In genomic region chr2:104844813-104845551, GRCh38 we compare ENCODE assay signal across 11 cellular contexts. TPM values are rescaled to one million over a fixed set of nuclear protein-coding genes. Genes with fewer than 3 reads are reported as not detected.
DNase-seq lines count a peak whose midpoint lies in the region; ATAC-seq and TF ChIP-seq lines count a peak whose summit lies in the region.
"Had no signal": no experiment of that assay in that cellular context is flagged by ENCODE, and none has a peak within 500 bp of the region (broad histone marks: within the 10 kb centered on the region; RNA-seq: fewer than 3 reads in every experiment).

No MANE protein-coding gene starts in this region.

- H3K4me3 Mint-ChIP-seq in activated CD8-positive, alpha-beta memory T cell treated with anti-CD3 and anti-CD28 coated beads, Interleukin-2, amount 10 ng/mL, durations not matched to agents 7 days and 5 days: no peak overlapping the region
- H3K4me3 Mint-ChIP-seq in activated B cell treated with CpG ODN at 0.5 μM for 24 hours: no peak overlapping the region
- H3K4me3 Mint-ChIP-seq in immature natural killer cell: peak overlapping the region in 4 of 5 donors; percentile 7 to 59 (median 26)
- peak overlapping the region; percentile 35 to 58 for H3K4me3 Mint-ChIP-seq in stimulated activated naive B cell treated with anti-CD40 and anti-IgM and Interleukin-4, amounts not matched to agents 10 μg/mL and 1 μg/mL and 100 μg/mL, for 72 hours

- peaks cover 81% of the 10 kb centered on the region for H3K27me3 Mint-ChIP-seq in activated CD8-positive, alpha-beta memory T cell treated with anti-CD3 and anti-CD28 coated beads, Interleukin-2, amount 10 ng/mL, durations not matched to agents 7 days and 5 days
- H3K27me3 Mint-ChIP-seq in activated B cell treated with CpG ODN at 0.5 μM for 24 hours: peaks cover 70% of the 10 kb centered on the region
- peaks cover 34 to 58% (median 55%) of the 10 kb centered on the region in 3 donors for H3K27me3 Mint-ChIP-seq in immature natural killer cell (ENCODE audit: low read depth in 3 of 3)
- H3K27me3 Mint-ChIP-seq in stimulated activated naive B cell treated with anti-CD40 and anti-IgM and Interleukin-4, amounts not matched to agents 10 μg/mL and 1 μg/mL and 100 μg/mL, for 72 hours: peaks cover 67 to 83% of the 10 kb centered on the region in 2 donors

- no peak for ATAC-seq in activated CD8-positive, alpha-beta memory T cell treated with anti-CD3 and anti-CD28 coated beads, Interleukin-2, amount 10 ng/mL, durations not matched to agents 7 days and 5 days
- ATAC-seq in activated B cell treated with CpG ODN at 0.5 μM for 24 hours (ENCODE audit: low read depth) (no peak), HG02852 (IDR thresholded peaks at IDR 0.05; ENCODE audit: unreplicated experiment) (no peak), HG03439 (IDR thresholded peaks at IDR 0.05; ENCODE audit: unreplicated experiment) (no peak)
- ATAC-seq in stimulated activated naive B cell treated with anti-CD40 and anti-IgM and Interleukin-4, amounts not matched to agents 10 μg/mL and 1 μg/mL and 100 μg/mL, for 72 hours (replicated peaks): no peak

- H3K27ac Mint-ChIP-seq in activated CD8-positive, alpha-beta memory T cell treated with anti-CD3 and anti-CD28 coated beads, Interleukin-2, amount 10 ng/mL, durations not matched to agents 7 days and 5 days: peak overlapping the region; percentile 33
- H3K27ac Mint-ChIP-seq in activated B cell treated with CpG ODN at 0.5 μM for 24 hours (peak overlapping the region; percentile 7), immature natural killer cell (no peak overlapping the region)
- peak overlapping the region; percentile 81 for H3K27ac Mint-ChIP-seq in stimulated activated naive B cell treated with anti-CD40 and anti-IgM and Interleukin-4, amounts not matched to agents 10 μg/mL and 1 μg/mL and 100 μg/mL, for 72 hours

- CTCF ChIA-PET in activated CD8-positive, alpha-beta memory T cell treated with anti-CD3 and anti-CD28 coated beads, Interleukin-2, amount 10 ng/mL, durations not matched to agents 7 days and 5 days (lab: Charles Lee): interaction anchor here (1.0 kb wide), 1 partner anchor 31 kb away, joined by 3 read pairs; no protein-coding TSS in a partner anchor
- CTCF ChIA-PET in activated B cell treated with CpG ODN at 0.5 μM for 24 hours (lab: Charles Lee): no interaction called here

- no peaks in the 10 kb centered on the region for H3K9me3 Mint-ChIP-seq in activated CD8-positive, alpha-beta memory T cell treated with anti-CD3 and anti-CD28 coated beads, Interleukin-2, amount 10 ng/mL, durations not matched to agents 7 days and 5 days (ENCODE audit: low read depth)
- H3K9me3 Mint-ChIP-seq in activated B cell treated with CpG ODN at 0.5 μM for 24 hours (peaks cover 3% of the 10 kb centered on the region), immature natural killer cell (peaks cover 0 to 2% (median 0%) of the 10 kb centered on the region in 6 donors)
- H3K9me3 Mint-ChIP-seq in stimulated activated naive B cell treated with anti-CD40 and anti-IgM and Interleukin-4, amounts not matched to agents 10 μg/mL and 1 μg/mL and 100 μg/mL, for 72 hours: peaks cover 0 to 3% of the 10 kb centered on the region in 2 donors

- intact Hi-C loops in activated B cell treated with CpG ODN at 0.5 μM for 24 hours (cut with micrococcal nuclease): loop anchor here (5.0 kb wide), 1 partner anchor 888 kb away; no protein-coding TSS in a partner anchor

- POLR2A ChIA-PET in activated B cell treated with CpG ODN at 0.5 μM for 24 hours (lab: Charles Lee): no interaction called here

- H3K4me1 Mint-ChIP-seq in activated CD8-positive, alpha-beta memory T cell treated with anti-CD3 and anti-CD28 coated beads, Interleukin-2, amount 10 ng/mL, durations not matched to agents 7 days and 5 days: peaks cover 5% of the 10 kb centered on the region
- H3K4me1 Mint-ChIP-seq in activated B cell treated with CpG ODN at 0.5 μM for 24 hours (peaks cover 11% of the 10 kb centered on the region), immature natural killer cell (peaks cover 11 to 14% of the 10 kb centered on the region in 2 donors)
- peaks cover 18 to 25% of the 10 kb centered on the region in 2 donors for H3K4me1 Mint-ChIP-seq in stimulated activated naive B cell treated with anti-CD40 and anti-IgM and Interleukin-4, amounts not matched to agents 10 μg/mL and 1 μg/mL and 100 μg/mL, for 72 hours

- no peak for DNase-seq in activated CD8-positive, alpha-beta memory T cell treated with anti-CD3 and anti-CD28 coated beads, Interleukin-2, amount 10 ng/mL, durations not matched to agents 7 days and 5 days
- DNase-seq in activated CD8-positive, alpha-beta memory T cell treated with anti-CD3 and anti-CD28 coated beads for 24 hours: no peak
- DNase-seq in activated B cell treated with CpG ODN at 0.5 μM for 24 hours (no peak), immature natural killer cell (no peak), RKO (ENCODE audit: low spot score) (no peak)
- DNase-seq in stimulated activated naive B cell treated with anti-CD40 and anti-IgM and Interleukin-4, amounts not matched to agents 10 μg/mL and 1 μg/mL and 100 μg/mL, for 72 hours: no peak
- DNase-seq: Calu3 had no signal

- H3K36me3 Mint-ChIP-seq in activated CD8-positive, alpha-beta memory T cell treated with anti-CD3 and anti-CD28 coated beads, Interleukin-2, amount 10 ng/mL, durations not matched to agents 7 days and 5 days: peaks cover 7% of the 10 kb centered on the region
- no peaks in the 10 kb centered on the region for H3K36me3 Mint-ChIP-seq in activated B cell treated with CpG ODN at 0.5 μM for 24 hours (ENCODE audit: low read depth)
- peaks cover 0 to 4% (median 3%) of the 10 kb centered on the region in 3 donors for H3K36me3 Mint-ChIP-seq in immature natural killer cell
- H3K36me3 Mint-ChIP-seq in stimulated activated naive B cell treated with anti-CD40 and anti-IgM and Interleukin-4, amounts not matched to agents 10 μg/mL and 1 μg/mL and 100 μg/mL, for 72 hours: peaks cover 2 to 9% of the 10 kb centered on the region in 2 donors

- no peak for TF ChIP-seq CTCF in activated B cell treated with CpG ODN at 0.5 μM for 24 hours (IDR thresholded peaks at IDR 0.05)

RNA-seq across cellular contexts. Expression of gene POU3F3, which starts 8.9 kb away (rescaled TPM):
- total RNA-seq in activated CD8-positive, alpha-beta memory T cell treated with anti-CD3 and anti-CD28 coated beads, Interleukin-2, amount 10 ng/mL, durations not matched to agents 7 days and 5 days: not detected
- not detected in 2 replicates for total RNA-seq in activated B cell treated with CpG ODN at 0.5 μM for 24 hours
- polyA plus RNA-seq in immature natural killer cell: not detected
- total RNA-seq: Calu3, HT-29 had no signal
- polyA plus RNA-seq: lung had no signal

Comparison
In these comparisons a context has a peak if more than half of its experiments do, and no peak if none do; other contexts are left out.
1. H3K27ac Mint-ChIP-seq: peak in activated CD8-positive, alpha-beta memory T cell treated with anti-CD3 and anti-CD28 coated beads, Interleukin-2, amount 10 ng/mL, durations not matched to agents 7 days and 5 days (single experiment), activated B cell treated with CpG ODN at 0.5 μM for 24 hours (single experiment) and stimulated activated naive B cell treated with anti-CD40 and anti-IgM and Interleukin-4, amounts not matched to agents 10 μg/mL and 1 μg/mL and 100 μg/mL, for 72 hours (single experiment); none in immature natural killer cell (0 of 6).
2. H3K4me3 Mint-ChIP-seq: peak in immature natural killer cell (4 of 5) and stimulated activated naive B cell treated with anti-CD40 and anti-IgM and Interleukin-4, amounts not matched to agents 10 μg/mL and 1 μg/mL and 100 μg/mL, for 72 hours (2 of 2); none in activated CD8-positive, alpha-beta memory T cell treated with anti-CD3 and anti-CD28 coated beads, Interleukin-2, amount 10 ng/mL, durations not matched to agents 7 days and 5 days (single experiment) and activated B cell treated with CpG ODN at 0.5 μM for 24 hours (single experiment).